ENCODE assay signal across 38 cellular contexts in the genomic region with DNA sequence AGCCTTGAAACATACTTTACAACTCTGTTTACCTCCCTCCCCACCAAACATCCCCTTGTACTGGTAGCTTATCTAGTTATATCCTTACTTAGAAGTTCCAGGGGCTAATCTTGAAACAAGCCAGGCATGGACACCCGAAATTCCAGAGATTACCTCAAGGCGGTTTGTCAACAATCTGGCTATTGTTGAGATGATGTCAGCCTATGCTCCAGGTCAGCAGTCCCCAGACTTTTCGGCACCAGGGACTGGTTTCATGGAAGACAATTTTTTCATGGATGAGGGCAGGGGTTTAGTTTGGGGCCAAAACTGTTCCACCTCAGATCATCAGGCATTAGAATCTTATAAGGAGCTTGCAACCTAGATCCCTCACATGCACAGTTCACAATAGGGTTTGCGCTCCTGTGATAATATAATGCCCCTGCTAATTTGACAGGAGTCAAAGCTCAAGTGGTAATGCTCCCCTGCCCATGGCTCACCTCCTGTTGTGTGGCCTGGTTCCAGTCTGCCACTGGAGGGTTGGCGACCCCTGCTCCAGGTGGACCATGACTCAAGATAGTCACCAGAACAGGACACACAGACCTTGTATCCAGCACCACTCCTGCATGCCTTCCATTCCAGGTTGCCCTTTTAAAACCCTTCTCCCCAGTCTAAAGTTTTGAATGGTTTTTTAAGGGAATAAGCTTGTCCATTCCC.
A peak's percentile ranks its signal among the peaks of the same experiment; 100 is the strongest.
DNase-seq lines count a peak whose midpoint lies in the region; ATAC-seq, FAIRE-seq and TF ChIP-seq lines count a peak whose summit lies in the region.
"Had no signal": no experiment of that assay in that cellular context is flagged by ENCODE, and none has a peak within 500 bp of the region (broad histone marks: within the 10 kb centered on the region; RNA-seq: fewer than 3 reads in every experiment).

No MANE protein-coding gene starts in this region.

- WGBS in HepG2 (ENCODE audit: low lambda C conversion rate): 14% methylated on average over 5 of the region's 5 CpGs
- 55% methylated on average over 4 of the region's 5 CpGs for WGBS in right lobe of liver (ENCODE audit: insufficient coverage, low coverage, low lambda C conversion rate, missing lambda C conversion rate)

- ATAC-seq in HepG2 (no peak), right lobe of liver (no peak)
- ATAC-seq: left ventricle myocardium superior; Panc1; stimulated activated naive CD8-positive, alpha-beta T cell treated with anti-CD3 and anti-CD28 coated beads, Interleukin-15, amount 100 ng/mL, for 72 hours had no signal

- H3K36me3 ChIP-seq in HepG2 (replicated peaks in 1 of 2; ENCODE audit: control insufficient read depth in 1 of 2, insufficient read depth in 2 of 2, low read length in 2 of 2) (no peaks in the 10 kb centered on the region), right lobe of liver (no peaks in the 10 kb centered on the region), HUES6 (ENCODE audit: control insufficient read depth, insufficient read depth, low read length) (no peaks in the 10 kb centered on the region), HAP-1 (replicated peaks) (no peaks in the 10 kb centered on the region)
- H3K36me3 ChIP-seq: BLaER1 treated with 17β-estradiol and CSF1 and Interleukin-3, amounts not matched to agents 10 nM and 100 nM; neural progenitor cell had no signal

- FAIRE-seq in HepG2 (lab: Jason Lieb, UNC): no peak
- FAIRE-seq: HTR-8/SVneo had no signal

- peaks cover 0 to 2% (median 0%) of the 10 kb centered on the region in 3 donors for H3K27me3 Mint-ChIP-seq in immature natural killer cell (ENCODE audit: low read depth in 3 of 3)
- H3K27me3 Mint-ChIP-seq: activated naive CD8-positive, alpha-beta T cell; stimulated activated naive CD8-positive, alpha-beta T cell treated with anti-CD3 and anti-CD28 coated beads, Interleukin-15, amount 100 ng/mL, for 72 hours had no signal

- H3K27me3 ChIP-seq in HepG2 (ENCODE audit: control insufficient read depth in 1 of 2, insufficient read depth in 2 of 2, low read length in 2 of 2) (no peaks in the 10 kb centered on the region), right lobe of liver (no peaks in the 10 kb centered on the region), HUES6 (ENCODE audit: control insufficient read depth, insufficient read depth, low read length) (no peaks in the 10 kb centered on the region), HAP-1 (ENCODE audit: low read depth) (no peaks in the 10 kb centered on the region)
- H3K27me3 ChIP-seq: BLaER1 treated with 17β-estradiol and CSF1 and Interleukin-3, amounts not matched to agents 10 nM and 100 nM; neural progenitor cell had no signal

- no peak overlapping the region for H3K4me3 ChIP-seq in HepG2 (replicated peaks in 1 of 3; ENCODE audit: insufficient read depth in 1 of 3, low read depth in 2 of 3, low read length in 3 of 3)
- H3K4me3 ChIP-seq in right lobe of liver: no peak overlapping the region
- no peak overlapping the region for H3K4me3 ChIP-seq in HUES6 (ENCODE audit: low read depth, low read length)
- no peak overlapping the region for H3K4me3 ChIP-seq in HAP-1
- H3K4me3 ChIP-seq: BLaER1 treated with 17β-estradiol and CSF1 and Interleukin-3, amounts not matched to agents 10 nM and 100 nM; coronary artery; neural progenitor cell had no signal

- no peak for TF ChIP-seq RAD21 in HepG2 (CRISPR knock-in tag; IDR thresholded peaks at IDR 0.05)

- no peak for TF ChIP-seq POLR2A in HepG2 (IDR thresholded peaks at IDR 0.05; ENCODE audit: insufficient read depth in 1 of 2, low read depth in 2 of 2, low read length in 2 of 2)
- no peak for TF ChIP-seq POLR2A in right lobe of liver (IDR thresholded peaks at IDR 0.05)

- H2AFZ ChIP-seq in HepG2 (ENCODE audit: low read length): no peak overlapping the region
- H2AFZ ChIP-seq: neural progenitor cell, parathyroid adenoma had no signal

- CTCF ChIA-PET in HepG2 (lab: Yijun Ruan, JAX; ENCODE audit: low intra/inter-chr PET ratio, low total read pairs): no interaction called here

- intact Hi-C loops in HepG2 (cut with micrococcal nuclease; ENCODE audit: unreplicated experiment): no loop called here
- intact Hi-C loops in right lobe of liver (cut with DNase I): no loop called here

- no peaks in the 10 kb centered on the region for H4K20me1 ChIP-seq in HepG2 (ENCODE audit: insufficient read depth, low read length)
- H4K20me1 ChIP-seq: BLaER1 treated with 17β-estradiol and CSF1 and Interleukin-3, amounts not matched to agents 10 nM and 100 nM had no signal

- TF ChIP-seq CTCF in HepG2 (CRISPR knock-in tag; IDR thresholded peaks at IDR 0.05) (no peak), right lobe of liver (IDR thresholded peaks at IDR 0.05) (no peak)

- BruUV-seq in HepG2 (replicated peaks; lab: Mats Ljungman, UMichigan): no TSS peak

- H3K4me3 Mint-ChIP-seq in immature natural killer cell: no peak overlapping the region
- H3K4me3 Mint-ChIP-seq: activated naive CD8-positive, alpha-beta T cell; neural progenitor cell; stimulated activated naive CD8-positive, alpha-beta T cell treated with anti-CD3 and anti-CD28 coated beads, Interleukin-15, amount 100 ng/mL, for 72 hours had no signal

- no peak overlapping the region for H3K4me2 ChIP-seq in HepG2 (ENCODE audit: low read depth, low read length)
- H3K4me2 ChIP-seq: BLaER1 treated with 17β-estradiol and CSF1 and Interleukin-3, amounts not matched to agents 10 nM and 100 nM; KMS-11; neural progenitor cell had no signal

- DNase-seq in HepG2 (ENCODE audit: low spot score): peak; percentile 13
- DNase-seq in right lobe of liver: no peak
- peak; percentile 12 for DNase-seq in iPS-NIHi7 (ENCODE audit: extremely low spot score)
- no peak for DNase-seq in activated CD4-positive, alpha-beta T cell treated with anti-CD3 and anti-CD28 coated beads, Interleukin-2, amount 50 U/mL, for 48 hours
- no peak for DNase-seq in immature natural killer cell
- DNase-seq in HAP-1 (ENCODE audit: low spot score in 2 of 2): no peak
- DNase-seq in AML-193 (lab: John Stamatoyannopoulos, UW): no peak
- DNase-seq: activated CD4-positive, alpha-beta T cell treated with anti-CD3 and anti-CD28 coated beads for 4 hours; activated CD8-positive, alpha-beta memory T cell treated with anti-CD3 and anti-CD28 coated beads for 24 hours; activated effector memory CD4-positive, alpha-beta T cell treated with Interleukin-2 at 50 U/mL for 16 hours; aorta; COR-L47; DND-41; effector CD8-positive, alpha-beta T cell; GOT3; hypothalamus; left ventricle myocardium superior; MM.1S; NCI-H1105 treated with DMSO at 0.1 percent for 48 hours; NCI-H187 treated with DMSO at 0.1 percent for 48 hours; NCI-H2227 treated with DMSO at 0.1 percent for 48 hours; NCI-H526; SIG-M5; small intestine; stimulated activated CD4-positive, alpha-beta T cell treated with anti-CD3 and anti-CD28 coated beads, Interleukin-1b, Interleukin-23, amount 100 ng/mL, for 48 hours; stimulated activated naive CD8-positive, alpha-beta T cell treated with anti-CD3 and anti-CD28 coated beads, Interleukin-15, amount 100 ng/mL, for 72 hours; T-helper 9 cell had no signal

- TF ChIP-seq EP300 in HepG2 (IDR thresholded peaks at IDR 0.05; ENCODE audit: low read depth in 2 of 2, low read length in 2 of 2) (no peak), HepG2 (CRISPR knock-in tag; IDR thresholded peaks at IDR 0.05; ENCODE audit: borderline replicate concordance) (no peak)

- in situ Hi-C loops in HepG2 (cut with HindIII; ENCODE audit: extremely low pct_ligation_motif_present, low pct_unique_long_range_greater_than_20kb) (no loop called here), HAP-1 (cut with MboI; ENCODE audit: low sequenced_read_pairs) (no loop called here)

- H3K9me3 ChIP-seq in HepG2 (ENCODE audit: low read length): peaks cover 53% of the 10 kb centered on the region
- no peaks in the 10 kb centered on the region for H3K9me3 ChIP-seq in right lobe of liver
- no peaks in the 10 kb centered on the region for H3K9me3 ChIP-seq in HUES6 (ENCODE audit: control insufficient read depth, insufficient read depth, low read depth, low read length)
- H3K9me3 ChIP-seq in HAP-1: no peaks in the 10 kb centered on the region
- H3K9me3 ChIP-seq: BLaER1 treated with 17β-estradiol and CSF1 and Interleukin-3, amounts not matched to agents 10 nM and 100 nM had no signal

- H3K27ac Mint-ChIP-seq in immature natural killer cell: no peak overlapping the region
- H3K27ac Mint-ChIP-seq: activated naive CD8-positive, alpha-beta T cell; neural progenitor cell; stimulated activated naive CD8-positive, alpha-beta T cell treated with anti-CD3 and anti-CD28 coated beads, Interleukin-15, amount 100 ng/mL, for 72 hours had no signal

- no peak overlapping the region for H3K27ac ChIP-seq in HepG2 (ENCODE audit: extremely low read length, insufficient read depth, low read length)
- no peak overlapping the region for H3K27ac ChIP-seq in right lobe of liver
- H3K27ac ChIP-seq in HUES6 (ENCODE audit: low read depth, low read length): peak overlapping the region; percentile 13; the same call in 1 of the 2 replicates
- H3K27ac ChIP-seq: BLaER1 treated with 17β-estradiol and CSF1 and Interleukin-3, amounts not matched to agents 10 nM and 100 nM; coronary artery; epithelial cell of prostate; KMS-11; neural progenitor cell; parathyroid adenoma; VCaP had no signal

- H3K9ac ChIP-seq in HepG2 (ENCODE audit: insufficient read depth, low read depth, low read length) (no peak overlapping the region), HUES6 (ENCODE audit: low read length) (peak overlapping the region; percentile 27)
- H3K9ac ChIP-seq: BLaER1 treated with 17β-estradiol and CSF1 and Interleukin-3, amounts not matched to agents 10 nM and 100 nM; KMS-11; neural progenitor cell; parathyroid adenoma had no signal

- no peaks in the 10 kb centered on the region for H3K4me1 ChIP-seq in HepG2 (ENCODE audit: insufficient read depth, low read length)
- no peaks in the 10 kb centered on the region for H3K4me1 ChIP-seq in right lobe of liver
- 0 out of 2 replicates have a peak, but pooled peaks cover 3% of the 10 kb centered on the region for H3K4me1 ChIP-seq in HUES6 (ENCODE audit: control insufficient read depth, insufficient read depth, low read length)
- H3K4me1 ChIP-seq in HAP-1: no peaks in the 10 kb centered on the region
- H3K4me1 ChIP-seq: BLaER1 treated with 17β-estradiol and CSF1 and Interleukin-3, amounts not matched to agents 10 nM and 100 nM; parathyroid adenoma had no signal

- H3K9me3 Mint-ChIP-seq in immature natural killer cell: peaks cover 0 to 6% (median 3%) of the 10 kb centered on the region in 6 donors
- H3K9me3 Mint-ChIP-seq: neural progenitor cell; stimulated activated naive CD8-positive, alpha-beta T cell treated with anti-CD3 and anti-CD28 coated beads, Interleukin-15, amount 100 ng/mL, for 72 hours had no signal

- no peaks in the 10 kb centered on the region for H3K36me3 Mint-ChIP-seq in immature natural killer cell
- H3K36me3 Mint-ChIP-seq: activated naive CD8-positive, alpha-beta T cell; neural progenitor cell had no signal

- POLR2A ChIA-PET in HepG2 (lab: Yijun Ruan, JAX): no interaction called here

- H3K4me1 Mint-ChIP-seq in immature natural killer cell: no peaks in the 10 kb centered on the region
- H3K4me1 Mint-ChIP-seq: stimulated activated naive CD8-positive, alpha-beta T cell treated with anti-CD3 and anti-CD28 coated beads, Interleukin-15, amount 100 ng/mL, for 72 hours had no signal

- H3K79me2 ChIP-seq in HepG2 (ENCODE audit: insufficient read depth, low read length): no peaks in the 10 kb centered on the region
- H3K79me2 ChIP-seq: parathyroid adenoma had no signal

TF ChIP-seq in HepG2, 621 proteins besides CTCF, POLR2A, EP300 and RAD21 (continues in another document):
- TF ChIP-seq PITX1 (CRISPR knock-in tag; IDR thresholded peaks at IDR 0.05) (no peak), KDM1A (CRISPR knock-in tag; IDR thresholded peaks at IDR 0.05) (no peak)

Comparison
In these comparisons a context has a peak if more than half of its experiments do, and no peak if none do; other contexts are left out.
1. DNase-seq: peak in HepG2 (single experiment) and iPS-NIHi7 (single experiment); none in right lobe of liver (0 of 3), activated CD4-positive, alpha-beta T cell treated with anti-CD3 and anti-CD28 coated beads, Interleukin-2, amount 50 U/mL, for 48 hours (0 of 2), immature natural killer cell (0 of 3), HAP-1 (0 of 2) and AML-193 (0 of 2).